In the genomic region with DNA sequence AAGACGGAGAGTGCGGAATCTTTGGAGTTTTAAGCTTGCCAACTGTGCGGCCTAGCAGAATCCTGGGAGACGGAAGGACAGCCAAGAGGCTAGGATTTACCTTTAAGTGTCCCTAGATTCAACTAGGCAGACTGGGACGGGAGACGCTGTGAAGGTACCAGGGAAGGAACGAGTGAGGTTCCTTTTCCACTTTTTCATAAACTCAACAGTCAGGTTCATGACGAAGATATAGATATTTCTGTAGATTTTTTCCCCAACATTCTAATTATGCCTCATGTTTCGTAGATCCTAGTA, we compare ENCODE assay signal across 8 cellular contexts. TPM values are rescaled to one million over a fixed set of nuclear protein-coding genes. Genes with fewer than 3 reads are reported as not detected.
A peak's percentile ranks its signal among the peaks of the same experiment; 100 is the strongest.
DNase-seq lines count a peak whose midpoint lies in the region; ATAC-seq and TF ChIP-seq lines count a peak whose summit lies in the region.

No MANE protein-coding gene starts in this region.

- peak overlapping the region; percentile 89 for H3K4me3 ChIP-seq in HAP-1
- peak overlapping the region; percentile 61 to 97 (median 94) for H3K4me3 ChIP-seq in heart right ventricle
- peak overlapping the region; percentile 69 to 98 (median 82) for H3K4me3 ChIP-seq in skin epidermis

- peak in 1 of 2 experiments; percentile 35 for DNase-seq in HAP-1 (ENCODE audit: low spot score in 2 of 2)
- DNase-seq in heart right ventricle = no peak
- no peak for DNase-seq in central memory CD4-positive, alpha-beta T cell
- DNase-seq in ureter (ENCODE audit: low spot score) = no peak

- peak overlapping the region; percentile 99 for H3K27ac ChIP-seq in VCaP
- peak overlapping the region; percentile 97 to 100 (median 99) for H3K27ac ChIP-seq in heart right ventricle
- H3K27ac ChIP-seq in skin epidermis = peak overlapping the region; percentile 94 to 100 (median 100)

- in situ Hi-C loops in HAP-1 (cut with MboI; ENCODE audit: low sequenced_read_pairs) = no loop called here

- 1% methylated on average over 9 of the region's 9 CpGs for whole genome bisulfite sequencing in heart right ventricle, 2 donors

- H3K36me3 ChIP-seq in HAP-1 (replicated peaks) = peaks cover 35% of the 10 kb centered on the region
- H3K36me3 ChIP-seq in heart right ventricle = peaks cover 0 to 36% (median 0%) of the 10 kb centered on the region in 9 donors

- H3K27me3 ChIP-seq in HAP-1 (ENCODE audit: low read depth) (no peaks in the 10 kb centered on the region), heart right ventricle (no peaks in the 10 kb centered on the region)

- H3K4me1 ChIP-seq in HAP-1 (peaks cover 4% of the 10 kb centered on the region; the same call in 1 of the 2 replicates), heart right ventricle (peaks cover 0 to 61% (median 44%) of the 10 kb centered on the region in 9 donors)

- no peak for TF ChIP-seq CTCF in VCaP (conservative IDR thresholded peaks at IDR 0.05)
- TF ChIP-seq CTCF in heart right ventricle (IDR thresholded peaks at IDR 0.05) = no peak

- intact Hi-C loops in heart right ventricle (cut with DNase I) = loop anchor here in 2 of 10 donors (2.0 to 5.0 kb wide), 2 partner anchors 67 to 69 kb away; partner anchors contain the start of gene USP8 (in 2 of the 2)

- ATAC-seq in heart right ventricle = peak; percentile 1 to 35 (median 14)
- no peak for ATAC-seq in HG03159 (IDR thresholded peaks at IDR 0.05; ENCODE audit: unreplicated experiment)
- no peak for ATAC-seq in GM21576 (IDR thresholded peaks at IDR 0.05; ENCODE audit: unreplicated experiment)

- H3K9me3 ChIP-seq in HAP-1 = no peaks in the 10 kb centered on the region
- no peaks in the 10 kb centered on the region for H3K9me3 ChIP-seq in heart right ventricle

RNA-seq across cellular contexts. Expression of gene GABPB1, which starts 0.6 kb away (rescaled TPM):
- 10 to 100 TPM in 2 of 10 donors, 1 to 10 TPM in 8; 7.8 to 12.6 (median 8.9) TPM for total RNA-seq in heart right ventricle
- 1 to 10 TPM; 5.3 to 6.6 TPM for polyA plus RNA-seq in heart right ventricle
- total RNA-seq in ureter = 21.3 TPM

Comparison
In these comparisons a context has a peak if more than half of its experiments do, and no peak if none do; other contexts are left out.
1. ATAC-seq: peak in heart right ventricle (8 of 8); none in HG03159 (single experiment) and GM21576 (single experiment).
2. Peak in every context shown above with its lines, with median percentiles within 50 percentile points of each other: H3K4me3 ChIP-seq and H3K27ac ChIP-seq.